ENCODE assay signal across 5 cellular contexts in the genomic region with DNA sequence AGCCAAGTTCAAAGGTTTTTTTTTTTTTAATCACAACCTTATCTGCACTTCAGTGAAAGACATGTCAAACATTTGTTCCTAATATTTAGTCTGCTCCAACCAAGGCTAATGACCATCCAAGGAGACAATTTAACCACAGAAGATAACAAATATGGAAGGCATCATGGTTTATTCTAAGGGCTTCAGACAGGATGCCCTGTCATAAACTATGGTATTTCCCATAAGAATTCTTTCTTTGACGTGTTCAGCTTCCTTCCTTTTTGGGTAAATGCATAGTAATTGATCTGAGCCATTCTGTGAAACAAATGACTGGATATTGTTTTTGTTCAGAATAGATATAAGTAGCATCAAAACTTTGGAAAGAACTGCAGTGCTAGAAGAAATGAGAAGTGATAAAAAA.
"Had no signal": no experiment of that assay in that cellular context is flagged by ENCODE, and none has a peak within 500 bp of the region (broad histone marks: within the 10 kb centered on the region; RNA-seq: fewer than 3 reads in every experiment).

No MANE protein-coding gene starts in this region.

- DNase-seq: H9, HCEC 1CT, IMR-90 had no signal

- H3K4me3 ChIP-seq: GM23338, K562 had no signal

- ATAC-seq: GM23338, K562 had no signal
